Comparison of ENCODE assay signal across 24 cellular contexts in the genomic region with DNA sequence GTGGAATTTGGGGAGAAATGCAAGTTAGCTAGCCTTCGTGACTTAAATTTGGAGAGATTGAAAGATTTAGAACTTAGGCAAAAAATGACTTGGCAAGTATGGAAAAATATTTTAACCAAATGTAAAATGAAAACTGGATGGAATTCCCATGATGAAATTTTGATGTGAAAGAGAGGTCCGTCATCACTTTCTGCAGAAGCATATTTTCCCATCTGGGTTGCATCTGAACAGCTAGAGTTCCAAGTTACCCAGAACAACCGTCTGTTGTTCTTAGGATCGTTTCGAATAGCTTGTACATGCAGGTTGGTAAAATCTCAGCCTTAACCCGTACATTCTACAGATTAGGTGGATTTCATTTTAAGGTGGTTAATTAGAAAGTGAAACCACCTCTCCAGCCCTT.
A peak's percentile ranks its signal among the peaks of the same experiment; 100 is the strongest.
DNase-seq lines count a peak whose midpoint lies in the region; ATAC-seq and TF ChIP-seq lines count a peak whose summit lies in the region.
"Had no signal": no experiment of that assay in that cellular context is flagged by ENCODE, and none has a peak within 500 bp of the region (broad histone marks: within the 10 kb centered on the region; RNA-seq: fewer than 3 reads in every experiment).

No MANE protein-coding gene starts in this region.

- DNase-seq in AG08395 (ENCODE audit: low spot score): peak; percentile 41
- DNase-seq in GM04503 (ENCODE audit: low read depth): peak; percentile 55
- peak; percentile 68 for DNase-seq in fibroblast of gingiva (ENCODE audit: low read depth)
- DNase-seq in NCI-H226: no peak
- no peak for DNase-seq in D341Med (ENCODE audit: low spot score)
- DNase-seq: activated CD4-positive, alpha-beta memory T cell treated with anti-CD3 and anti-CD28 coated beads for 36 hours; activated CD4-positive, CD25-positive, alpha-beta regulatory T cell treated with anti-CD3 and anti-CD28 coated beads, Interleukin-2, amount 50 U/mL, for 72 hours; activated CD8-positive, alpha-beta memory T cell treated with anti-CD3 and anti-CD28 coated beads, Interleukin-2, amount 50 U/mL, for 48 hours; activated naive CD4-positive, alpha-beta T cell treated with anti-CD3 and anti-CD28 coated beads for 36 hours; EL; left lung; natural killer cell; NCI-H1417; NCI-H2029 treated with DMSO at 0.1 percent for 48 hours; NCI-H524 treated with DMSO at 0.1 percent for 48 hours; NK-92 treated with Interleukin-12 subunit alpha and Interleukin-12 subunit beta, amount 100 ng/mL, for 24 hours; spleen; stimulated activated CD4-positive, alpha-beta T cell treated with anti-CD3 and anti-CD28 coated beads, Interleukin-2, amount 100 ng/mL, for 24 hours; stimulated activated CD8-positive, alpha-beta memory T cell treated with anti-CD3 and anti-CD28 coated beads, Interleukin-4, amount 100 ng/mL, for 48 hours; testis had no signal

- no peak overlapping the region for H3K4me3 ChIP-seq in neutrophil (ENCODE audit: low read depth in 1 of 2, low read length in 1 of 2)
- H3K4me3 ChIP-seq: BLaER1, left lung, spleen, testis had no signal

- no peaks in the 10 kb centered on the region for H3K4me1 ChIP-seq in neutrophil (ENCODE audit: control insufficient read depth in 1 of 2, insufficient read depth in 1 of 2, low read depth in 1 of 2, low read length in 1 of 2)
- H3K4me1 ChIP-seq: BLaER1 had no signal

- ATAC-seq in HG03095 (IDR thresholded peaks at IDR 0.05; ENCODE audit: unreplicated experiment) (no peak), HG03457 (IDR thresholded peaks at IDR 0.05; ENCODE audit: unreplicated experiment) (no peak)
- ATAC-seq: left lung, natural killer cell had no signal

- TF ChIP-seq CTCF in neutrophil (IDR thresholded peaks at IDR 0.05): no peak

- H3K27me3 ChIP-seq in neutrophil: no peaks in the 10 kb centered on the region
- H3K27me3 ChIP-seq: BLaER1, left lung, spleen, testis had no signal

- peaks cover 87% of the 10 kb centered on the region for H3K36me3 ChIP-seq in neutrophil

- peak overlapping the region; percentile 11 for H3K27ac ChIP-seq in neutrophil
- H3K27ac ChIP-seq: BLaER1, testis had no signal

- no peaks in the 10 kb centered on the region for H3K9me3 ChIP-seq in neutrophil
- H3K9me3 ChIP-seq: BLaER1, left lung, spleen, testis had no signal

Comparison
In these comparisons a context has a peak if more than half of its experiments do, and no peak if none do; other contexts are left out.
1. DNase-seq: peak in AG08395 (single experiment), GM04503 (single experiment) and fibroblast of gingiva (single experiment); none in NCI-H226 (single experiment) and D341Med (single experiment).